Comparison of ENCODE assay signal across 22 cellular contexts in genomic region chr12:20011200-20011599, GRCh38.
DNase-seq lines count a peak whose midpoint lies in the region; ATAC-seq and TF ChIP-seq lines count a peak whose summit lies in the region.
"Had no signal": no experiment of that assay in that cellular context is flagged by ENCODE, and none has a peak within 500 bp of the region (broad histone marks: within the 10 kb centered on the region; RNA-seq: fewer than 3 reads in every experiment).

No MANE protein-coding gene starts in this region.

- DNase-seq in G401 (ENCODE audit: low spot score) (peak; percentile 18), NCI-H446 treated with DMSO at 0.1 percent for 48 hours (lab: John Stamatoyannopoulos, UW) (peak; percentile 33), fibroblast of villous mesenchyme (ENCODE audit: low read depth) (peak; percentile 28), GM19240 (ENCODE audit: insufficient read length, low spot score) (no peak), vagina (ENCODE audit: extremely low spot score in 2 of 2) (no peak), foreskin fibroblast (no peak)
- DNase-seq in CD4-positive, alpha-beta T cell, result no peak
- DNase-seq: activated CD4-positive, alpha-beta memory T cell treated with anti-CD3 and anti-CD28 coated beads for 36 hours; activated naive CD8-positive, alpha-beta T cell treated with anti-CD3 and anti-CD28 coated beads, Interleukin-2, amount 10 ng/mL, durations not matched to agents 7 days and 5 days; DMS153; kidney glomerular epithelial cell; NCI-H1436; PC-9; stimulated activated CD4-positive, alpha-beta T cell treated with anti-CD3 and anti-CD28 coated beads, Interleukin-2, amount 100 ng/mL, for 24 hours; substantia nigra had no signal

- no peaks in the 10 kb centered on the region for H3K27me3 Mint-ChIP-seq in CD4-positive, alpha-beta T cell
- H3K27me3 Mint-ChIP-seq: activated CD4-positive, alpha-beta memory T cell treated with anti-CD3 and anti-CD28 coated beads for 36 hours; activated naive CD8-positive, alpha-beta T cell treated with anti-CD3 and anti-CD28 coated beads, Interleukin-2, amount 10 ng/mL, durations not matched to agents 7 days and 5 days; B cell; central memory CD8-positive, alpha-beta T cell; progenitor cell of endocrine pancreas had no signal

- H3K27ac Mint-ChIP-seq in CD4-positive, alpha-beta T cell, result no peak overlapping the region
- H3K27ac Mint-ChIP-seq: activated CD4-positive, alpha-beta memory T cell treated with anti-CD3 and anti-CD28 coated beads for 36 hours; activated naive CD8-positive, alpha-beta T cell treated with anti-CD3 and anti-CD28 coated beads, Interleukin-2, amount 10 ng/mL, durations not matched to agents 7 days and 5 days; B cell; GM23338; progenitor cell of endocrine pancreas had no signal

- peak overlapping the region; percentile 42 for H3K4me2 ChIP-seq in parathyroid adenoma (ENCODE audit: low read length)
- H3K4me2 ChIP-seq: GM23338, PC-9 had no signal

- in situ Hi-C loops in G401 (cut with HindIII; ENCODE audit: low sequenced_read_pairs), result no loop called here

- H2AFZ ChIP-seq in parathyroid adenoma, result no peak overlapping the region
- H2AFZ ChIP-seq: GM23338, PC-9 had no signal

- H3K4me1 ChIP-seq in parathyroid adenoma (no peaks in the 10 kb centered on the region), vagina (no peaks in the 10 kb centered on the region)

- H3K27me3 ChIP-seq in parathyroid adenoma (ENCODE audit: control insufficient read depth, insufficient read depth, low read length), result no peaks in the 10 kb centered on the region
- H3K27me3 ChIP-seq in vagina, result no peaks in the 10 kb centered on the region
- H3K27me3 ChIP-seq in CD4-positive, alpha-beta T cell (ENCODE audit: control insufficient read depth, insufficient read depth, low read length), result no peaks in the 10 kb centered on the region

- no peak overlapping the region for H3K9ac ChIP-seq in parathyroid adenoma

- H3K36me3 ChIP-seq in parathyroid adenoma (ENCODE audit: control insufficient read depth, insufficient read depth, low read length), result no peaks in the 10 kb centered on the region
- no peaks in the 10 kb centered on the region for H3K36me3 ChIP-seq in vagina

- no peaks in the 10 kb centered on the region for H3K36me3 Mint-ChIP-seq in CD4-positive, alpha-beta T cell (ENCODE audit: low read depth)
- H3K36me3 Mint-ChIP-seq: activated CD4-positive, alpha-beta memory T cell treated with anti-CD3 and anti-CD28 coated beads for 36 hours; activated naive CD8-positive, alpha-beta T cell treated with anti-CD3 and anti-CD28 coated beads, Interleukin-2, amount 10 ng/mL, durations not matched to agents 7 days and 5 days had no signal

- no peaks in the 10 kb centered on the region for H3K4me1 Mint-ChIP-seq in CD4-positive, alpha-beta T cell (ENCODE audit: low read depth)
- H3K4me1 Mint-ChIP-seq: activated naive CD8-positive, alpha-beta T cell treated with anti-CD3 and anti-CD28 coated beads, Interleukin-2, amount 10 ng/mL, durations not matched to agents 7 days and 5 days; B cell; central memory CD8-positive, alpha-beta T cell; GM23338 had no signal

- H3K9me3 ChIP-seq in parathyroid adenoma (ENCODE audit: control insufficient read depth, low read length) (no peaks in the 10 kb centered on the region), vagina (no peaks in the 10 kb centered on the region)
- no peaks in the 10 kb centered on the region for H3K9me3 ChIP-seq in CD4-positive, alpha-beta T cell (ENCODE audit: control insufficient read depth, low read length)

- no peak for TF ChIP-seq POLR2A in vagina (IDR thresholded peaks at IDR 0.05)

- H3K27ac ChIP-seq in parathyroid adenoma (no peak overlapping the region), vagina (no peak overlapping the region)
- no peak overlapping the region for H3K27ac ChIP-seq in CD4-positive, alpha-beta T cell (ENCODE audit: low read depth, low read length)
- H3K27ac ChIP-seq: HL-60, PC-9 had no signal

- CTCF ChIA-PET in CD4-positive, alpha-beta T cell (lab: Charles Lee), result no interaction called here

- H3K79me2 ChIP-seq in parathyroid adenoma, result no peaks in the 10 kb centered on the region

- intact Hi-C loops in vagina (cut with DNase I), result no loop called here
- intact Hi-C loops in CD4-positive, alpha-beta T cell (cut with DNase I, micrococcal nuclease), result no loop called here

- POLR2A ChIA-PET in CD4-positive, alpha-beta T cell (lab: Charles Lee), result no interaction called here

- H3K4me3 ChIP-seq in fibroblast of villous mesenchyme (ENCODE audit: low read depth, low read length) (no peak overlapping the region), parathyroid adenoma (ENCODE audit: low read depth, low read length) (no peak overlapping the region), vagina (no peak overlapping the region), foreskin fibroblast (ENCODE audit: low read depth in 1 of 2, low read length in 2 of 2) (no peak overlapping the region)
- H3K4me3 ChIP-seq: GM23338, K562, PC-9 had no signal

- peaks cover 3% of the 10 kb centered on the region for H3K9me3 Mint-ChIP-seq in CD4-positive, alpha-beta T cell

- H3K4me3 Mint-ChIP-seq in CD4-positive, alpha-beta T cell, result no peak overlapping the region
- H3K4me3 Mint-ChIP-seq: activated CD4-positive, alpha-beta memory T cell treated with anti-CD3 and anti-CD28 coated beads for 36 hours; activated naive CD8-positive, alpha-beta T cell treated with anti-CD3 and anti-CD28 coated beads, Interleukin-2, amount 10 ng/mL, durations not matched to agents 7 days and 5 days; B cell; central memory CD8-positive, alpha-beta T cell; GM23338 had no signal

- TF ChIP-seq CTCF in fibroblast of villous mesenchyme (IDR thresholded peaks at IDR 0.05; ENCODE audit: insufficient read depth, low read depth, low read length) (no peak), parathyroid adenoma (IDR thresholded peaks at IDR 0.05) (no peak), vagina (IDR thresholded peaks at IDR 0.05) (no peak), foreskin fibroblast (IDR thresholded peaks at IDR 0.05; ENCODE audit: low read depth, low read length) (no peak)
- no peak for TF ChIP-seq CTCF in CD4-positive, alpha-beta T cell (IDR thresholded peaks at IDR 0.05)

- no peak for ATAC-seq in CD4-positive, alpha-beta T cell (ENCODE audit: poor library complexity)
- ATAC-seq: GM23338, K562 had no signal

Comparison
In these comparisons a context has a peak if more than half of its experiments do, and no peak if none do; other contexts are left out.
1. DNase-seq: peak in G401 (single experiment), NCI-H446 treated with DMSO at 0.1 percent for 48 hours (single experiment) and fibroblast of villous mesenchyme (single experiment); none in GM19240 (single experiment), vagina (0 of 2), CD4-positive, alpha-beta T cell (0 of 10) and foreskin fibroblast (0 of 2).